In genomic region chr15:93943607-93944006, GRCh38 we compare ENCODE assay signal across 22 cellular contexts.
DNase-seq lines count a peak whose midpoint lies in the region; ATAC-seq and TF ChIP-seq lines count a peak whose summit lies in the region.
"Had no signal": no experiment of that assay in that cellular context is flagged by ENCODE, and none has a peak within 500 bp of the region (broad histone marks: within the 10 kb centered on the region; RNA-seq: fewer than 3 reads in every experiment).

No MANE protein-coding gene starts in this region.

- H3K27ac ChIP-seq in SK-N-SH (ENCODE audit: low read depth in 2 of 2, low read length in 1 of 2) (peak overlapping the region in 1 of 2 experiments; percentile 71; a peak in 2 of 4 replicates), stomach (no peak overlapping the region)
- H3K27ac ChIP-seq: ascending aorta, right lobe of liver had no signal

- no peak for ATAC-seq in SK-N-SH treated with all-trans-retinoic acid at 6 μM for 48 hours
- no peak for ATAC-seq in GM18517 (IDR thresholded peaks at IDR 0.05; ENCODE audit: unreplicated experiment)
- ATAC-seq: activated T-cell treated with anti-CD3 and anti-CD28 coated beads, Interleukin-2, amount 50 U/mL, for 72 hours; K562; right lobe of liver had no signal

- no peaks in the 10 kb centered on the region for H3K9me2 ChIP-seq in SK-N-SH

- POLR2A ChIA-PET in SK-N-SH (lab: Yijun Ruan, JAX) = interaction anchor here (0.6 kb wide), 1 partner anchor 346 kb away, joined by 6 read pairs; no protein-coding TSS in a partner anchor

- TF ChIP-seq POLR2A in stomach (IDR thresholded peaks at IDR 0.05) = no peak

- no peaks in the 10 kb centered on the region for H4K20me1 ChIP-seq in SK-N-SH (ENCODE audit: insufficient read depth)

- peaks cover 0 to 5% of the 10 kb centered on the region in 2 experiments; a peak in 2 of 4 replicates for H3K4me1 ChIP-seq in SK-N-SH (ENCODE audit: control insufficient read depth in 1 of 2, insufficient read depth in 2 of 2, low read depth in 1 of 2, low read length in 1 of 2)
- H3K4me1 ChIP-seq in stomach = peaks cover 0 to 11% (median 3%) of the 10 kb centered on the region in 4 donors
- H3K4me1 ChIP-seq: ascending aorta, right lobe of liver had no signal

- no peak for TF ChIP-seq RAD21 in SK-N-SH (IDR thresholded peaks at IDR 0.05; ENCODE audit: low read length)

- no peak overlapping the region for H3K4me3 ChIP-seq in SK-N-SH (ENCODE audit: low read depth in 2 of 2, low read length in 1 of 2)
- no peak overlapping the region for H3K4me3 ChIP-seq in retinal pigment epithelial cell (ENCODE audit: low read length)
- no peak overlapping the region for H3K4me3 ChIP-seq in stomach
- H3K4me3 ChIP-seq: ascending aorta, K562, right lobe of liver had no signal

- H3K4me2 ChIP-seq in SK-N-SH = no peak overlapping the region

- CTCF ChIA-PET in SK-N-SH (lab: Yijun Ruan, JAX) = interaction anchor here (0.8 to 1.6 kb wide), 3 partner anchors 9 to 176 kb away, joined by 3 to 7 read pairs (median 3); no protein-coding TSS in a partner anchor

- 18% methylated on average over 4 of the region's 4 CpGs for WGBS in SK-N-SH (ENCODE audit: low lambda C conversion rate)
- 14 to 33% (median 28%) methylated on average over 4 of the region's 4 CpGs for whole genome bisulfite sequencing in stomach, 5 donors

- TF ChIP-seq CTCF in SK-N-SH (IDR thresholded peaks at IDR 0.05) (no peak), retinal pigment epithelial cell (conservative IDR thresholded peaks at IDR 0.05; ENCODE audit: low read depth, low read length) (no peak), stomach (IDR thresholded peaks at IDR 0.05) (no peak)

- H3K27me3 ChIP-seq in SK-N-SH (ENCODE audit: insufficient read depth) = no peaks in the 10 kb centered on the region
- no peaks in the 10 kb centered on the region for H3K27me3 ChIP-seq in stomach
- H3K27me3 ChIP-seq: ascending aorta, right lobe of liver had no signal

- H3K36me3 ChIP-seq in SK-N-SH (replicated peaks in 1 of 2; ENCODE audit: control insufficient read depth in 1 of 2, insufficient read depth in 2 of 2, low read length in 1 of 2) = no peaks in the 10 kb centered on the region
- no peaks in the 10 kb centered on the region for H3K36me3 ChIP-seq in stomach
- H3K36me3 ChIP-seq: ascending aorta, right lobe of liver had no signal

- H3K9ac ChIP-seq in SK-N-SH = no peak overlapping the region

- H3K9me3 ChIP-seq in SK-N-SH (no peaks in the 10 kb centered on the region), stomach (no peaks in the 10 kb centered on the region)
- H3K9me3 ChIP-seq: ascending aorta, right lobe of liver had no signal

- DNase-seq in SK-N-SH = peak; percentile 9
- DNase-seq in OCI-M1 (lab: John Stamatoyannopoulos, UW) = peak; percentile 6
- DNase-seq in globus pallidus (ENCODE audit: low spot score) = peak; percentile 12
- peak; percentile 20 for DNase-seq in retinal pigment epithelial cell (ENCODE audit: low read depth)
- no peak for DNase-seq in activated naive CD4-positive, alpha-beta T cell treated with anti-CD3 and anti-CD28 coated beads, Interleukin-2, amount 50 U/mL, for 16 hours
- DNase-seq in stomach = no peak
- DNase-seq: ACHN; activated CD4-positive, alpha-beta T cell treated with anti-CD3 and anti-CD28 coated beads for 1 hour; activated T-cell treated with anti-CD3 and anti-CD28 coated beads, Interleukin-2, amount 50 U/mL, for 72 hours; CD4-positive, CD25-positive, alpha-beta regulatory T cell; effector CD4-positive, alpha-beta T cell; GDM1; head of caudate nucleus; NCI-H187; NCI-H345; occipital lobe; right lobe of liver; stimulated activated CD4-positive, alpha-beta T cell treated with anti-CD3 and anti-CD28 coated beads, Interleukin-15, amount 100 ng/mL, for 24 hours had no signal

- H2AFZ ChIP-seq in SK-N-SH (ENCODE audit: low read depth) = no peak overlapping the region

- intact Hi-C loops in stomach (cut with DNase I; ENCODE audit: low total_unique reads) = no loop called here

- no peaks in the 10 kb centered on the region for H3F3A ChIP-seq in SK-N-SH (replicated peaks; ENCODE audit: insufficient read depth)

- H3K79me2 ChIP-seq in SK-N-SH (ENCODE audit: insufficient read depth) = no peaks in the 10 kb centered on the region

- no peak for TF ChIP-seq EP300 in SK-N-SH (IDR thresholded peaks at IDR 0.05; ENCODE audit: borderline replicate concordance in 1 of 2, low read depth in 1 of 2, low read length in 1 of 2)
- TF ChIP-seq EP300 in stomach (IDR thresholded peaks at IDR 0.05) = no peak

TF ChIP-seq in SK-N-SH, 30 proteins besides CTCF, POLR2A, EP300 and RAD21:
- peak; percentile 25; the same call in 1 of the 2 replicates for TF ChIP-seq GATA2 (CRISPR knock-in tag; IDR thresholded peaks at IDR 0.05)
- no peak for TF ChIP-seq FOXJ3 (CRISPR knock-in tag; IDR thresholded peaks at IDR 0.05)

TF ChIP-seq in SK-N-SH treated with all-trans-retinoic acid at 6 μM for 48 hours, 23 proteins besides CTCF, POLR2A, EP300 and RAD21:
- TF ChIP-seq RARB (CRISPR knock-in tag; IDR thresholded peaks at IDR 0.05) (no peak), SNAI2 (CRISPR knock-in tag; IDR thresholded peaks at IDR 0.05) (no peak), ISL1 (CRISPR knock-in tag; IDR thresholded peaks at IDR 0.05) (no peak)
- TF ChIP-seq, protein P1, sequence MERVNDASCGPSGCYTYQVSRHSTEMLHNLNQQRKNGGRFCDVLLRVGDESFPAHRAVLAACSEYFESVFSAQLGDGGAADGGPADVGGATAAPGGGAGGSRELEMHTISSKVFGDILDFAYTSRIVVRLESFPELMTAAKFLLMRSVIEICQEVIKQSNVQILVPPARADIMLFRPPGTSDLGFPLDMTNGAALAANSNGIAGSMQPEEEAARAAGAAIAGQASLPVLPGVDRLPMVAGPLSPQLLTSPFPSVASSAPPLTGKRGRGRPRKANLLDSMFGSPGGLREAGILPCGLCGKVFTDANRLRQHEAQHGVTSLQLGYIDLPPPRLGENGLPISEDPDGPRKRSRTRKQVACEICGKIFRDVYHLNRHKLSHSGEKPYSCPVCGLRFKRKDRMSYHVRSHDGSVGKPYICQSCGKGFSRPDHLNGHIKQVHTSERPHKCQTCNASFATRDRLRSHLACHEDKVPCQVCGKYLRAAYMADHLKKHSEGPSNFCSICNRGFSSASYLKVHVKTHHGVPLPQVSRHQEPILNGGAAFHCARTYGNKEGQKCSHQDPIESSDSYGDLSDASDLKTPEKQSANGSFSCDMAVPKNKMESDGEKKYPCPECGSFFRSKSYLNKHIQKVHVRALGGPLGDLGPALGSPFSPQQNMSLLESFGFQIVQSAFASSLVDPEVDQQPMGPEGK (CRISPR knock-in tag; IDR thresholded peaks at IDR 0.05; ENCODE audit: borderline replicate concordance) = no peak

Comparison
In these comparisons a context has a peak if more than half of its experiments do, and no peak if none do; other contexts are left out.
1. DNase-seq: peak in SK-N-SH (single experiment), OCI-M1 (single experiment), globus pallidus (single experiment) and retinal pigment epithelial cell (single experiment); none in activated naive CD4-positive, alpha-beta T cell treated with anti-CD3 and anti-CD28 coated beads, Interleukin-2, amount 50 U/mL, for 16 hours (single experiment) and stomach (single experiment).